Comparison of ENCODE assay signal across 18 cellular contexts in genomic region chr10:59206204-59206720, GRCh38. TPM values are rescaled to one million over a fixed set of nuclear protein-coding genes. Genes with fewer than 3 reads are reported as not detected.
DNase-seq lines count a peak whose midpoint lies in the region; ATAC-seq and TF ChIP-seq lines count a peak whose summit lies in the region.
"Had no signal": no experiment of that assay in that cellular context is flagged by ENCODE, and none has a peak within 500 bp of the region (broad histone marks: within the 10 kb centered on the region; RNA-seq: fewer than 3 reads in every experiment).

No MANE protein-coding gene starts in this region.

- no peak for ATAC-seq in HG03378 (IDR thresholded peaks at IDR 0.05; ENCODE audit: unreplicated experiment)
- ATAC-seq: CD8-positive, alpha-beta T cell; HCT116 had no signal

- H3K4ac ChIP-seq in trophoblast cell (ENCODE audit: low read depth, low read length) = no peak overlapping the region

- H3K9ac ChIP-seq in HUES48 (ENCODE audit: low read depth, low read length) = no peak overlapping the region
- H3K9ac ChIP-seq in trophoblast cell (ENCODE audit: low read length) = no peak overlapping the region
- H3K9ac ChIP-seq: BLaER1, KMS-11 had no signal

- no peak for TF ChIP-seq CTCF in VCaP (conservative IDR thresholded peaks at IDR 0.05)

- H2AFZ ChIP-seq in trophoblast cell (ENCODE audit: insufficient read depth, low read length, poor library complexity) = no peak overlapping the region

- H3K9me3 ChIP-seq in HUES48 (ENCODE audit: control insufficient read depth, insufficient read depth, low read length) (no peaks in the 10 kb centered on the region), trophoblast cell (ENCODE audit: insufficient read depth, low read depth, low read length) (no peaks in the 10 kb centered on the region)

- no peak overlapping the region for H3K18ac ChIP-seq in trophoblast cell (ENCODE audit: low read length)

- no peak overlapping the region for H2BK120ac ChIP-seq in trophoblast cell (ENCODE audit: insufficient read depth, low read length, poor library complexity)

- no peak overlapping the region for H4K12ac ChIP-seq in trophoblast cell (ENCODE audit: low read depth, low read length)

- H3K27me3 ChIP-seq in HUES48 (ENCODE audit: control insufficient read depth, insufficient read depth, low read length) (no peaks in the 10 kb centered on the region), trophoblast cell (ENCODE audit: insufficient read depth, low read length) (no peaks in the 10 kb centered on the region)
- H3K27me3 ChIP-seq: BLaER1 had no signal

- peak overlapping the region; percentile 41 for H3K4me2 ChIP-seq in trophoblast cell (ENCODE audit: low read length)
- H3K4me2 ChIP-seq: BLaER1, KMS-11 had no signal

- H3K14ac ChIP-seq in trophoblast cell (ENCODE audit: low read length) = no peak overlapping the region

- H4K8ac ChIP-seq in trophoblast cell (ENCODE audit: low read depth, low read length) = no peak overlapping the region

- H3K4me3 ChIP-seq in HUES48 (ENCODE audit: low read depth, low read length) (no peak overlapping the region), trophoblast cell (ENCODE audit: low read depth, low read length) (no peak overlapping the region)
- H3K4me3 ChIP-seq: BLaER1 had no signal

- TF ChIP-seq POLR2A in erythroblast (IDR thresholded peaks at IDR 0.05; ENCODE audit: low read length) = no peak

- no peak overlapping the region for H4K91ac ChIP-seq in trophoblast cell (ENCODE audit: low read depth, low read length)

- no peak overlapping the region for H2AK5ac ChIP-seq in trophoblast cell (ENCODE audit: low read length)

- peaks cover 6% of the 10 kb centered on the region for H3K79me1 ChIP-seq in trophoblast cell (ENCODE audit: low read length)

- no CpG with 5 or more reads among the region's 5 CpGs for WGBS in trophoblast cell (ENCODE audit: extremely low coverage, insufficient coverage, insufficient read length)

- peak overlapping the region; percentile 5 for H3K27ac ChIP-seq in HUES48 (ENCODE audit: low read depth, low read length)
- H3K27ac ChIP-seq in VCaP = peak overlapping the region; percentile 29
- H3K27ac ChIP-seq in trophoblast cell (ENCODE audit: low read depth, low read length) = peak overlapping the region; percentile 11
- H3K27ac ChIP-seq: 22Rv1, BLaER1, KMS-11 had no signal

- no peak overlapping the region for H2BK5ac ChIP-seq in trophoblast cell (ENCODE audit: low read depth, low read length, poor library complexity)

- peak; percentile 3 for DNase-seq in DMS53 (lab: John Stamatoyannopoulos, UW)
- DNase-seq in DMS53 treated with DMSO at 0.1 percent for 48 hours (lab: John Stamatoyannopoulos, UW; ENCODE audit: unreplicated experiment) = no peak
- DNase-seq in trophoblast cell = peak; percentile 27 to 98
- DNase-seq in erythroblast (lab: John Stamatoyannopoulos, UW) = no peak
- DNase-seq in NCI-H1694 (lab: John Stamatoyannopoulos, UW) = no peak
- DNase-seq: CD8-positive, alpha-beta T cell; DMS 273 treated with DMSO at 0.1 percent for 48 hours; DMS79; GF-D8; HFFc6 had no signal

- no peak overlapping the region for H2BK12ac ChIP-seq in trophoblast cell (ENCODE audit: low read length)

- H3K23ac ChIP-seq in trophoblast cell (ENCODE audit: low read length) = no peak overlapping the region

- H3K4me1 ChIP-seq in HUES48 (ENCODE audit: control insufficient read depth, insufficient read depth, low read length) (peaks cover 6% of the 10 kb centered on the region), trophoblast cell (ENCODE audit: control insufficient read depth in 1 of 2, insufficient read depth in 2 of 2, low read length in 2 of 2) (peaks cover 6 to 8% of the 10 kb centered on the region in 2 experiments)
- H3K4me1 ChIP-seq: BLaER1 had no signal

- peaks cover 3% of the 10 kb centered on the region for H3K79me2 ChIP-seq in trophoblast cell (ENCODE audit: control insufficient read depth, insufficient read depth, low read length, poor library complexity)

- H3K36me3 ChIP-seq in HUES48 (ENCODE audit: control insufficient read depth, insufficient read depth, low read length) (no peaks in the 10 kb centered on the region), trophoblast cell (ENCODE audit: control insufficient read depth in 1 of 2, insufficient read depth in 2 of 2, low read length in 2 of 2) (no peaks in the 10 kb centered on the region)
- H3K36me3 ChIP-seq: BLaER1 had no signal

RNA-seq across cellular contexts. Expression of gene PHYHIPL, which starts 29.8 kb away (rescaled TPM):
- polyA plus RNA-seq in trophoblast cell (2013) = 12.1 and 12.2 TPM in 2 replicates
- polyA plus RNA-seq: AG04450 had no signal

Comparison
In these comparisons a context has a peak if more than half of its experiments do, and no peak if none do; other contexts are left out.
1. DNase-seq: peak in DMS53 (single experiment) and trophoblast cell (2 of 2); none in DMS53 treated with DMSO at 0.1 percent for 48 hours (single experiment), erythroblast (0 of 2) and NCI-H1694 (single experiment).
2. Peak in every context shown above with its lines, with median percentiles within 50 percentile points of each other: H3K27ac ChIP-seq.